ENCODE assay signal across 12 cellular contexts in genomic region chr6:119308994-119309657, GRCh38. TPM values are rescaled to one million over a fixed set of nuclear protein-coding genes. Genes with fewer than 3 reads are reported as not detected.
DNase-seq lines count a peak whose midpoint lies in the region; ATAC-seq and TF ChIP-seq lines count a peak whose summit lies in the region.
"Had no signal": no experiment of that assay in that cellular context is flagged by ENCODE, and none has a peak within 500 bp of the region (broad histone marks: within the 10 kb centered on the region; RNA-seq: fewer than 3 reads in every experiment).

No MANE protein-coding gene starts in this region.

- no peak overlapping the region for H3K4me3 Mint-ChIP-seq in activated CD4-positive, alpha-beta T cell treated with anti-CD3 and anti-CD28 coated beads, Interleukin-2, amount 10 ng/mL, durations not matched to agents 24 days and 14 days
- H3K4me3 Mint-ChIP-seq in activated CD4-positive, alpha-beta T cell treated with anti-CD3 and anti-CD28 coated beads for 36 hours, result no peak overlapping the region

- DNase-seq in activated CD4-positive, alpha-beta T cell treated with anti-CD3 and anti-CD28 coated beads, Interleukin-2, amount 10 ng/mL, durations not matched to agents 24 days and 14 days, result no peak
- no peak for DNase-seq in activated CD4-positive, alpha-beta T cell treated with anti-CD3 and anti-CD28 coated beads for 36 hours
- DNase-seq in MV-4-11 (lab: John Stamatoyannopoulos, UW) (peak; percentile 57), fibroblast of the aortic adventitia (ENCODE audit: low read depth) (peak; percentile 56), transverse colon (no peak), SIG-M5 (lab: John Stamatoyannopoulos, UW) (no peak)
- DNase-seq: effector CD4-positive, alpha-beta T cell; GOT3; NK-92 treated with Interleukin-12 subunit alpha and Interleukin-12 subunit beta, amount 100 ng/mL, for 24 hours; T-helper 2 cell had no signal

- H3K27ac Mint-ChIP-seq in activated CD4-positive, alpha-beta T cell treated with anti-CD3 and anti-CD28 coated beads, Interleukin-2, amount 10 ng/mL, durations not matched to agents 24 days and 14 days, result peak overlapping the region; percentile 34
- H3K27ac Mint-ChIP-seq in activated CD4-positive, alpha-beta T cell treated with anti-CD3 and anti-CD28 coated beads for 36 hours, result no peak overlapping the region

- H3K4me3 ChIP-seq in fibroblast of the aortic adventitia (ENCODE audit: low read depth, low read length), result no peak overlapping the region
- H3K4me3 ChIP-seq in transverse colon, result no peak overlapping the region

- peaks cover 50% of the 10 kb centered on the region for H3K4me1 Mint-ChIP-seq in activated CD4-positive, alpha-beta T cell treated with anti-CD3 and anti-CD28 coated beads, Interleukin-2, amount 10 ng/mL, durations not matched to agents 24 days and 14 days
- peaks cover 46% of the 10 kb centered on the region for H3K4me1 Mint-ChIP-seq in activated CD4-positive, alpha-beta T cell treated with anti-CD3 and anti-CD28 coated beads for 36 hours

- 43 to 64% methylated on average over 4 of the region's 4 CpGs for WGBS in transverse colon (ENCODE audit: low coverage in 1 of 2), 2 donors

- in situ Hi-C loops in transverse colon (cut with MboI; ENCODE audit: low pct_ligation_motif_present in 1 of 4, low pct_unique_long_range_greater_than_20kb in 1 of 4, low sequenced_read_pairs in 3 of 4), result no loop called here

- no peak for TF ChIP-seq EP300 in transverse colon (IDR thresholded peaks at IDR 0.05; ENCODE audit: low read depth)

- intact Hi-C loops in activated CD4-positive, alpha-beta T cell treated with anti-CD3 and anti-CD28 coated beads, Interleukin-2, amount 10 ng/mL, durations not matched to agents 24 days and 14 days (cut with micrococcal nuclease), result loop anchor here (2.0 kb wide), 1 partner anchor 14 kb away; no protein-coding TSS in a partner anchor
- intact Hi-C loops in activated CD4-positive, alpha-beta T cell treated with anti-CD3 and anti-CD28 coated beads for 36 hours (cut with DNase I, micrococcal nuclease), result no loop called here
- intact Hi-C loops in transverse colon (cut with DNase I; ENCODE audit: low total_unique reads), result loop anchor here (2.0 kb wide), 1 partner anchor 40 kb away; the partner anchor contains the start of gene MAN1A1

- POLR2A ChIA-PET in activated CD4-positive, alpha-beta T cell treated with anti-CD3 and anti-CD28 coated beads for 36 hours (lab: Charles Lee), result interaction anchor here (0.8 kb wide), 1 partner anchor 36 kb away, joined by 3 read pairs; no protein-coding TSS in a partner anchor

- no peak for ATAC-seq in activated CD4-positive, alpha-beta T cell treated with anti-CD3 and anti-CD28 coated beads for 36 hours
- ATAC-seq in HG02759 (IDR thresholded peaks at IDR 0.05; ENCODE audit: unreplicated experiment), result no peak
- no peak for ATAC-seq in HG03108 (IDR thresholded peaks at IDR 0.05; ENCODE audit: unreplicated experiment)

- H3K27me3 Mint-ChIP-seq in activated CD4-positive, alpha-beta T cell treated with anti-CD3 and anti-CD28 coated beads, Interleukin-2, amount 10 ng/mL, durations not matched to agents 24 days and 14 days, result no peaks in the 10 kb centered on the region
- no peaks in the 10 kb centered on the region for H3K27me3 Mint-ChIP-seq in activated CD4-positive, alpha-beta T cell treated with anti-CD3 and anti-CD28 coated beads for 36 hours

- TF ChIP-seq CTCF in fibroblast of the aortic adventitia (IDR thresholded peaks at IDR 0.05; ENCODE audit: insufficient read depth, low read length) (no peak), transverse colon (IDR thresholded peaks at IDR 0.05) (no peak)

- peaks cover 0 to 10% (median 2%) of the 10 kb centered on the region in 4 donors for H3K36me3 ChIP-seq in transverse colon

- peak overlapping the region in 3 of 4 donors; percentile 39 to 48 (median 43) for H3K27ac ChIP-seq in transverse colon

- no peaks in the 10 kb centered on the region for H3K9me3 ChIP-seq in transverse colon

- H3K4me1 ChIP-seq in transverse colon, result peaks cover 12 to 60% (median 26%) of the 10 kb centered on the region in 4 donors

- TF ChIP-seq POLR2A in transverse colon (IDR thresholded peaks at IDR 0.05), result no peak

- CTCF ChIA-PET in activated CD4-positive, alpha-beta T cell treated with anti-CD3 and anti-CD28 coated beads for 36 hours (lab: Charles Lee), result interaction anchor here (1.1 to 1.4 kb wide), 3 partner anchors 8 to 180 kb away, joined by 3 to 4 read pairs (median 4); no protein-coding TSS in a partner anchor

- H3K9me3 Mint-ChIP-seq in activated CD4-positive, alpha-beta T cell treated with anti-CD3 and anti-CD28 coated beads, Interleukin-2, amount 10 ng/mL, durations not matched to agents 24 days and 14 days, result peaks cover 4% of the 10 kb centered on the region
- H3K9me3 Mint-ChIP-seq in activated CD4-positive, alpha-beta T cell treated with anti-CD3 and anti-CD28 coated beads for 36 hours (ENCODE audit: low read depth), result no peaks in the 10 kb centered on the region

- H3K27me3 ChIP-seq in transverse colon, result no peaks in the 10 kb centered on the region

- H3K36me3 Mint-ChIP-seq in activated CD4-positive, alpha-beta T cell treated with anti-CD3 and anti-CD28 coated beads, Interleukin-2, amount 10 ng/mL, durations not matched to agents 24 days and 14 days (ENCODE audit: low read depth), result peaks cover 30% of the 10 kb centered on the region
- peaks cover 14% of the 10 kb centered on the region for H3K36me3 Mint-ChIP-seq in activated CD4-positive, alpha-beta T cell treated with anti-CD3 and anti-CD28 coated beads for 36 hours (ENCODE audit: low read depth)

RNA-seq across cellular contexts. Expression of gene MAN1A1, which starts 40.4 kb away (rescaled TPM):
- 43.0 and 43.7 TPM in 2 replicates for total RNA-seq in activated CD4-positive, alpha-beta T cell treated with anti-CD3 and anti-CD28 coated beads, Interleukin-2, amount 10 ng/mL, durations not matched to agents 24 days and 14 days
- 10 to 100 TPM; 15.3 to 18.4 TPM for total RNA-seq in activated CD4-positive, alpha-beta T cell treated with anti-CD3 and anti-CD28 coated beads for 36 hours
- total RNA-seq in fibroblast of the aortic adventitia (ENCODE audit: low replicate concordance) (93.1 and 175 TPM in 2 replicates), transverse colon (100 to 1,000 TPM in 2 of 4 donors, 10 to 100 TPM in 2; 52.7 to 123 (median 97.1) TPM)

Comparison
In these comparisons a context has a peak if more than half of its experiments do, and no peak if none do; other contexts are left out.
1. intact Hi-C loops: an anchor here in activated CD4-positive, alpha-beta T cell treated with anti-CD3 and anti-CD28 coated beads, Interleukin-2, amount 10 ng/mL, durations not matched to agents 24 days and 14 days (2.0 kb wide) and transverse colon (2.0 kb wide); none called in activated CD4-positive, alpha-beta T cell treated with anti-CD3 and anti-CD28 coated beads for 36 hours.
2. DNase-seq: peak in MV-4-11 (single experiment) and fibroblast of the aortic adventitia (single experiment); none in activated CD4-positive, alpha-beta T cell treated with anti-CD3 and anti-CD28 coated beads, Interleukin-2, amount 10 ng/mL, durations not matched to agents 24 days and 14 days (single experiment), activated CD4-positive, alpha-beta T cell treated with anti-CD3 and anti-CD28 coated beads for 36 hours (single experiment), transverse colon (single experiment) and SIG-M5 (single experiment).